In the genomic region with DNA sequence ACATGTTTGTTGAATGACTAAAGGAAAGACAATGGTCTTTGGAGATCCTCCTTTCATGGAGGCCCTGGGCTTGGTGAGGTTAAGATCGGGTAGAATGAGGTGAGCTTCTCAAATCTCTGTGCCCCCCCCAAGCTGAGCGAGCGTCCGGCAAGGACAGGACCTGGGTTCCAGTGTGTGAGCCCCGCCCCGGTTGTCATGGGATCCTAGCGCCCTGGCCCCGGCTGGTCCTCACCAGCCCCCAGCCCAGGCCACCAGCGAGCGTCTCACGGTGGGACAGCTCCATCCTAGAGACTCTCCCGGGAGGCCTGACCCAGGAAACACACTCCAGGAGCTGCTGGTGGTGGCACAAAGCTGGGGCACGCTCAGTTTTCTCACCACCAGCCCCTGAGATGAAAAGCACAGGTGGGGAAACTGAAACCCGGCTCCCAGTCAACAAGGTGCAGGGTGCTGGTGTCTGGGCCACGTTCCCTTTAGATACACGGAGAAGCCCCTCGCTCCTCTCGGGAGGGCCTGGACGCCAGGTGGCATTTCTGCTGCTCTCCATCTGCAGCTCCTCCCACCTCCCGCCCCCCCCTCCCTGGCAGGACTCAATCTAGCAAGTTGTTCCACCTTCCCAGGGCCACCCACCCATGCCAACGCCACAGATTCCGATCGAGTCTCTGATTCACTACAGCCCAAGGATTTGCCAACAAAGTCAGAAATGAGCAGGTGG, we compare ENCODE assay signal across 27 cellular contexts.
"Had no signal": no experiment of that assay in that cellular context is flagged by ENCODE, and none has a peak within 500 bp of the region (broad histone marks: within the 10 kb centered on the region; RNA-seq: fewer than 3 reads in every experiment).

No MANE protein-coding gene starts in this region.

- H3K4me1 Mint-ChIP-seq: activated CD4-positive, alpha-beta memory T cell treated with anti-CD3 and anti-CD28 coated beads, Interleukin-2, amount 10 ng/mL, durations not matched to agents 7 days and 5 days; activated CD4-positive, alpha-beta T cell treated with anti-CD3 and anti-CD28 coated beads, Interleukin-2, amount 10 ng/mL, durations not matched to agents 7 days and 5 days; activated naive CD4-positive, alpha-beta T cell treated with anti-CD3 and anti-CD28 coated beads, Interleukin-2, amount 10 ng/mL, durations not matched to agents 7 days and 5 days; activated naive CD8-positive, alpha-beta T cell treated with anti-CD3 and anti-CD28 coated beads, Interleukin-2, amount 10 ng/mL, durations not matched to agents 7 days and 5 days; stimulated activated effector memory CD8-positive, alpha-beta T cell treated with anti-CD3 and anti-CD28 coated beads, Interleukin-12 subunit alpha, Interleukin-12 subunit beta, amount 100 ng/mL, for 72 hours; stimulated activated naive CD8-positive, alpha-beta T cell treated with anti-CD3 and anti-CD28 coated beads, Interleukin-15, amount 100 ng/mL, for 72 hours had no signal

- H3K27ac ChIP-seq: brain microvascular endothelial cell, esophagus muscularis mucosa, foreskin keratinocyte, heart left ventricle, left lung, skin epidermis, thyroid gland, upper lobe of left lung had no signal

- H3K36me3 ChIP-seq: brain microvascular endothelial cell, esophagus muscularis mucosa, heart left ventricle, left lung, thyroid gland, upper lobe of left lung had no signal

- H3K9me3 ChIP-seq: esophagus muscularis mucosa, heart left ventricle, left lung, mucosa of descending colon, thyroid gland, upper lobe of left lung had no signal

- H3K9me3 Mint-ChIP-seq: activated CD4-positive, alpha-beta memory T cell treated with anti-CD3 and anti-CD28 coated beads, Interleukin-2, amount 10 ng/mL, durations not matched to agents 7 days and 5 days; activated CD4-positive, alpha-beta T cell treated with anti-CD3 and anti-CD28 coated beads, Interleukin-2, amount 10 ng/mL, durations not matched to agents 7 days and 5 days; activated naive CD4-positive, alpha-beta T cell treated with anti-CD3 and anti-CD28 coated beads, Interleukin-2, amount 10 ng/mL, durations not matched to agents 7 days and 5 days; activated naive CD8-positive, alpha-beta T cell treated with anti-CD3 and anti-CD28 coated beads, Interleukin-2, amount 10 ng/mL, durations not matched to agents 7 days and 5 days; activated T-cell treated with anti-CD3 and anti-CD28 coated beads, Interleukin-2, amount 50 U/mL, for 24 hours; natural killer cell treated with Interleukin-12 subunit alpha and Interleukin-12 subunit beta and Interleukin-15 and Interleukin-18, amount 100 ng/mL, for 72 hours; stimulated activated effector memory CD8-positive, alpha-beta T cell treated with anti-CD3 and anti-CD28 coated beads, Interleukin-12 subunit alpha, Interleukin-12 subunit beta, amount 100 ng/mL, for 72 hours; stimulated activated naive CD8-positive, alpha-beta T cell treated with anti-CD3 and anti-CD28 coated beads, Interleukin-15, amount 100 ng/mL, for 72 hours; T-helper 1 cell treated with Interleukin-12 subunit alpha and Interleukin-12 subunit beta and Interleukin-4 antibody, amounts not matched to agents 30 μg/mL and 1 μg/mL, for 36 hours had no signal

- H3K4me3 ChIP-seq: esophagus muscularis mucosa, heart left ventricle, left lung, mucosa of descending colon, skin epidermis, thyroid gland, upper lobe of left lung had no signal

- H3K4me1 ChIP-seq: foreskin keratinocyte, left lung, thyroid gland, upper lobe of left lung had no signal

- H3K36me3 Mint-ChIP-seq: activated naive CD4-positive, alpha-beta T cell treated with anti-CD3 and anti-CD28 coated beads, Interleukin-2, amount 10 ng/mL, durations not matched to agents 7 days and 5 days; activated naive CD8-positive, alpha-beta T cell treated with anti-CD3 and anti-CD28 coated beads, Interleukin-2, amount 10 ng/mL, durations not matched to agents 7 days and 5 days; natural killer cell treated with Interleukin-12 subunit alpha and Interleukin-12 subunit beta and Interleukin-15 and Interleukin-18, amount 100 ng/mL, for 72 hours; stimulated activated effector memory CD8-positive, alpha-beta T cell treated with anti-CD3 and anti-CD28 coated beads, Interleukin-12 subunit alpha, Interleukin-12 subunit beta, amount 100 ng/mL, for 72 hours had no signal

- H3K27me3 Mint-ChIP-seq: activated CD4-positive, alpha-beta memory T cell treated with anti-CD3 and anti-CD28 coated beads, Interleukin-2, amount 10 ng/mL, durations not matched to agents 7 days and 5 days; activated CD4-positive, alpha-beta T cell treated with anti-CD3 and anti-CD28 coated beads, Interleukin-2, amount 10 ng/mL, durations not matched to agents 7 days and 5 days; activated naive CD8-positive, alpha-beta T cell treated with anti-CD3 and anti-CD28 coated beads, Interleukin-2, amount 10 ng/mL, durations not matched to agents 7 days and 5 days; natural killer cell treated with Interleukin-12 subunit alpha and Interleukin-12 subunit beta and Interleukin-15 and Interleukin-18, amount 100 ng/mL, for 72 hours had no signal

- H3K27ac Mint-ChIP-seq: activated CD4-positive, alpha-beta memory T cell treated with anti-CD3 and anti-CD28 coated beads, Interleukin-2, amount 10 ng/mL, durations not matched to agents 7 days and 5 days; activated CD4-positive, alpha-beta T cell treated with anti-CD3 and anti-CD28 coated beads, Interleukin-2, amount 10 ng/mL, durations not matched to agents 7 days and 5 days; activated naive CD4-positive, alpha-beta T cell treated with anti-CD3 and anti-CD28 coated beads, Interleukin-2, amount 10 ng/mL, durations not matched to agents 7 days and 5 days; activated naive CD8-positive, alpha-beta T cell treated with anti-CD3 and anti-CD28 coated beads, Interleukin-2, amount 10 ng/mL, durations not matched to agents 7 days and 5 days; activated T-cell treated with anti-CD3 and anti-CD28 coated beads, Interleukin-2, amount 50 U/mL, for 24 hours; natural killer cell treated with Interleukin-12 subunit alpha and Interleukin-12 subunit beta and Interleukin-15 and Interleukin-18, amount 100 ng/mL, for 72 hours; stimulated activated effector memory CD8-positive, alpha-beta T cell treated with anti-CD3 and anti-CD28 coated beads, Interleukin-12 subunit alpha, Interleukin-12 subunit beta, amount 100 ng/mL, for 72 hours; T-helper 1 cell treated with Interleukin-12 subunit alpha and Interleukin-12 subunit beta and Interleukin-4 antibody, amounts not matched to agents 30 μg/mL and 1 μg/mL, for 36 hours had no signal

- H3K27me3 ChIP-seq: brain microvascular endothelial cell, foreskin keratinocyte, thyroid gland, upper lobe of left lung had no signal

- H3K4me3 Mint-ChIP-seq: activated CD4-positive, alpha-beta memory T cell treated with anti-CD3 and anti-CD28 coated beads, Interleukin-2, amount 10 ng/mL, durations not matched to agents 7 days and 5 days; activated CD4-positive, alpha-beta T cell treated with anti-CD3 and anti-CD28 coated beads, Interleukin-2, amount 10 ng/mL, durations not matched to agents 7 days and 5 days; activated naive CD4-positive, alpha-beta T cell treated with anti-CD3 and anti-CD28 coated beads, Interleukin-2, amount 10 ng/mL, durations not matched to agents 7 days and 5 days; activated naive CD8-positive, alpha-beta T cell treated with anti-CD3 and anti-CD28 coated beads, Interleukin-2, amount 10 ng/mL, durations not matched to agents 7 days and 5 days; activated T-cell treated with anti-CD3 and anti-CD28 coated beads, Interleukin-2, amount 50 U/mL, for 24 hours; natural killer cell treated with Interleukin-12 subunit alpha and Interleukin-12 subunit beta and Interleukin-15 and Interleukin-18, amount 100 ng/mL, for 72 hours; stimulated activated effector memory CD8-positive, alpha-beta T cell treated with anti-CD3 and anti-CD28 coated beads, Interleukin-12 subunit alpha, Interleukin-12 subunit beta, amount 100 ng/mL, for 72 hours; stimulated activated naive CD8-positive, alpha-beta T cell treated with anti-CD3 and anti-CD28 coated beads, Interleukin-15, amount 100 ng/mL, for 72 hours; T-helper 1 cell treated with Interleukin-12 subunit alpha and Interleukin-12 subunit beta and Interleukin-4 antibody, amounts not matched to agents 30 μg/mL and 1 μg/mL, for 36 hours had no signal

- DNase-seq: activated CD4-positive, alpha-beta memory T cell treated with anti-CD3 and anti-CD28 coated beads, Interleukin-2, amount 10 ng/mL, durations not matched to agents 7 days and 5 days; activated CD4-positive, alpha-beta T cell treated with anti-CD3 and anti-CD28 coated beads for 1 hour; activated CD4-positive, alpha-beta T cell treated with anti-CD3 and anti-CD28 coated beads, Interleukin-2, amount 10 ng/mL, durations not matched to agents 7 days and 5 days; activated CD8-positive, alpha-beta memory T cell treated with anti-CD3 and anti-CD28 coated beads, Interleukin-2, amount 50 U/mL, for 48 hours; activated gamma-delta T cell; activated naive CD8-positive, alpha-beta T cell treated with anti-CD3 and anti-CD28 coated beads, Interleukin-2, amount 10 ng/mL, durations not matched to agents 7 days and 5 days; activated T-cell treated with anti-CD3 and anti-CD28 coated beads, Interleukin-2, amount 50 U/mL, for 24 hours; brain microvascular endothelial cell; foreskin keratinocyte; kidney glomerular epithelial cell; mucosa of descending colon; stimulated activated CD4-positive, alpha-beta T cell treated with anti-CD3 and anti-CD28 coated beads, Interleukin-12 subunit alpha, Interleukin-12 subunit beta, amount 100 ng/mL, for 4 hours; stimulated activated CD4-positive, alpha-beta T cell treated with anti-CD3 and anti-CD28 coated beads, Interleukin-4, amount 100 ng/mL, for 1 hour; stimulated activated naive CD8-positive, alpha-beta T cell treated with anti-CD3 and anti-CD28 coated beads, Interleukin-15, amount 100 ng/mL, for 72 hours; substantia nigra; T-helper 9 cell; thyroid gland had no signal

- ATAC-seq: foreskin keratinocyte; heart left ventricle; left lung; mucosa of descending colon; natural killer cell treated with Interleukin-12 subunit alpha and Interleukin-12 subunit beta and Interleukin-15 and Interleukin-18, amount 100 ng/mL, for 72 hours; sciatic nerve; stimulated activated effector memory CD8-positive, alpha-beta T cell treated with anti-CD3 and anti-CD28 coated beads, Interleukin-12 subunit alpha, Interleukin-12 subunit beta, amount 100 ng/mL, for 72 hours; stimulated activated naive CD8-positive, alpha-beta T cell treated with anti-CD3 and anti-CD28 coated beads, Interleukin-15, amount 100 ng/mL, for 72 hours had no signal
